In genomic region chr11:40754297-40754696, GRCh38 we compare ENCODE assay signal across 30 cellular contexts.
A peak's percentile ranks its signal among the peaks of the same experiment; 100 is the strongest.
DNase-seq lines count a peak whose midpoint lies in the region; FAIRE-seq lines count a peak whose summit lies in the region.
"Had no signal": no experiment of that assay in that cellular context is flagged by ENCODE, and none has a peak within 500 bp of the region (broad histone marks: within the 10 kb centered on the region; RNA-seq: fewer than 3 reads in every experiment).

No MANE protein-coding gene starts in this region.

- DNase-seq in ELF-1 (ENCODE audit: low read depth, low spot score) (peak; percentile 7), SK-N-DZ (ENCODE audit: low spot score) (peak; percentile 41), islet precursor cell (peak; percentile 55), left kidney (ENCODE audit: low read depth, low spot score) (peak; percentile 7), midbrain (lab: John Stamatoyannopoulos, UW) (no peak), T-helper 2 cell (no peak), GM19239 (ENCODE audit: insufficient read length, low spot score) (no peak), COLO829 (ENCODE audit: low spot score) (no peak)
- DNase-seq: 8988T; ACHN; AML-193; BE2C; C1 segment of cervical spinal cord; Caco-2; Calu3; CD4-positive, alpha-beta memory T cell; CD4-positive, alpha-beta T cell; CD4-positive, CD25-positive, alpha-beta regulatory T cell; CD8-positive, alpha-beta memory T cell; CD8-positive, alpha-beta T cell; COR-L47; DMS 273 treated with DMSO at 0.1 percent for 48 hours; DMS153; DMS53; DMS79; DMS79 treated with DMSO at 0.1 percent for 48 hours; DND-41; EL had no signal

- FAIRE-seq in GM19239 (lab: Jason Lieb, UNC), result no peak
- FAIRE-seq: A549, D721Med had no signal

Comparison
In these comparisons a context has a peak if more than half of its experiments do, and no peak if none do; other contexts are left out.
1. DNase-seq: peak in ELF-1 (single experiment), SK-N-DZ (single experiment), islet precursor cell (single experiment) and left kidney (single experiment); none in midbrain (single experiment), T-helper 2 cell (0 of 5), GM19239 (single experiment) and COLO829 (single experiment).